Comparison of ENCODE assay signal across 20 cellular contexts in the genomic region with DNA sequence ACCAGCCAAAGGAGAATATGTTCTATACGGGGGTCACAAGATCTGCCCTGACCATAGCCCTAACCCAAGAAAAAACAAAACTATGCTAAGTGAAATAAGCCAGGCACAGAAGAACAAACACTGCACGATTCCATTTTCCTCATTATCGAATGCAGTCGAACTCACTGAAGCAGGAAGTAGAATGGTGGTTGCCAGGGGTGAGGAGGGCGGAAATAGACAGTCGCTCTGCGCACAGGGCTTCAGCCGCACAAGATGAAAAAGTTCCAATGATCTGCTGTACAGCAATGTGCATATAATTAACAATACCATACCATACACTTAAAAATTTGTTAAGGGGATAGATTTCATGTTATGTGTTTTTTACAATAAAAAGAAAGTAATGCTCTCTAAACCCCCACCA.
"Had no signal": no experiment of that assay in that cellular context is flagged by ENCODE, and none has a peak within 500 bp of the region (broad histone marks: within the 10 kb centered on the region; RNA-seq: fewer than 3 reads in every experiment).

No MANE protein-coding gene starts in this region.

- H3K27me3 ChIP-seq: dorsolateral prefrontal cortex, esophagus muscularis mucosa, gastrocnemius medialis, heart right ventricle, left lung had no signal

- H3K4me1 ChIP-seq: gastrocnemius medialis, left lung, lower lobe of right lung had no signal

- H3K27me3 Mint-ChIP-seq: naive B cell had no signal

- H3K27ac ChIP-seq: coronary artery, esophagus muscularis mucosa, gastrocnemius medialis, heart right ventricle, left lung, lower lobe of right lung had no signal

- DNase-seq: dermis blood vessel endothelial cell; dorsolateral prefrontal cortex; effector CD4-positive, alpha-beta T cell; effector memory CD4-positive, alpha-beta T cell; foreskin melanocyte; gastrocnemius medialis; glutamatergic neuron; head of caudate nucleus; heart right ventricle; hippocampal formation; left cardiac atrium; left lung; left ventricle myocardium superior; lower lobe of right lung; mesenchymal stem cell; mucosa of descending colon; naive B cell had no signal

- H3K4me3 ChIP-seq: coronary artery, dorsolateral prefrontal cortex, esophagus muscularis mucosa, gastrocnemius medialis, heart right ventricle, left lung, lower lobe of right lung, mucosa of descending colon had no signal

- ATAC-seq: gastrocnemius medialis, left cardiac atrium, left lung, lower lobe of right lung, mucosa of descending colon had no signal

- H3K9me3 Mint-ChIP-seq: mesothelial cell of epicardium had no signal

- H3K27ac Mint-ChIP-seq: mesothelial cell of epicardium had no signal

- H3K36me3 Mint-ChIP-seq: mesothelial cell of epicardium, naive B cell had no signal

- H3K4me3 Mint-ChIP-seq: mesothelial cell of epicardium, naive B cell had no signal

- H3K9me3 ChIP-seq: esophagus muscularis mucosa, gastrocnemius medialis, heart right ventricle, left lung, lower lobe of right lung, mucosa of descending colon had no signal

- H3K36me3 ChIP-seq: esophagus muscularis mucosa, gastrocnemius medialis, heart right ventricle, left lung, lower lobe of right lung had no signal
